Comparison of ENCODE assay signal across 1 cellular context in genomic region chr4:1566838-1567518, GRCh38.
A peak's percentile ranks its signal among the peaks of the same experiment; 100 is the strongest.
TF ChIP-seq lines count a peak whose summit lies in the region.

No MANE protein-coding gene starts in this region.

TF ChIP-seq in K562, 482 proteins besides CTCF, POLR2A, EP300 and RAD21 (continued from another document):
- TF ChIP-seq, protein P1, sequence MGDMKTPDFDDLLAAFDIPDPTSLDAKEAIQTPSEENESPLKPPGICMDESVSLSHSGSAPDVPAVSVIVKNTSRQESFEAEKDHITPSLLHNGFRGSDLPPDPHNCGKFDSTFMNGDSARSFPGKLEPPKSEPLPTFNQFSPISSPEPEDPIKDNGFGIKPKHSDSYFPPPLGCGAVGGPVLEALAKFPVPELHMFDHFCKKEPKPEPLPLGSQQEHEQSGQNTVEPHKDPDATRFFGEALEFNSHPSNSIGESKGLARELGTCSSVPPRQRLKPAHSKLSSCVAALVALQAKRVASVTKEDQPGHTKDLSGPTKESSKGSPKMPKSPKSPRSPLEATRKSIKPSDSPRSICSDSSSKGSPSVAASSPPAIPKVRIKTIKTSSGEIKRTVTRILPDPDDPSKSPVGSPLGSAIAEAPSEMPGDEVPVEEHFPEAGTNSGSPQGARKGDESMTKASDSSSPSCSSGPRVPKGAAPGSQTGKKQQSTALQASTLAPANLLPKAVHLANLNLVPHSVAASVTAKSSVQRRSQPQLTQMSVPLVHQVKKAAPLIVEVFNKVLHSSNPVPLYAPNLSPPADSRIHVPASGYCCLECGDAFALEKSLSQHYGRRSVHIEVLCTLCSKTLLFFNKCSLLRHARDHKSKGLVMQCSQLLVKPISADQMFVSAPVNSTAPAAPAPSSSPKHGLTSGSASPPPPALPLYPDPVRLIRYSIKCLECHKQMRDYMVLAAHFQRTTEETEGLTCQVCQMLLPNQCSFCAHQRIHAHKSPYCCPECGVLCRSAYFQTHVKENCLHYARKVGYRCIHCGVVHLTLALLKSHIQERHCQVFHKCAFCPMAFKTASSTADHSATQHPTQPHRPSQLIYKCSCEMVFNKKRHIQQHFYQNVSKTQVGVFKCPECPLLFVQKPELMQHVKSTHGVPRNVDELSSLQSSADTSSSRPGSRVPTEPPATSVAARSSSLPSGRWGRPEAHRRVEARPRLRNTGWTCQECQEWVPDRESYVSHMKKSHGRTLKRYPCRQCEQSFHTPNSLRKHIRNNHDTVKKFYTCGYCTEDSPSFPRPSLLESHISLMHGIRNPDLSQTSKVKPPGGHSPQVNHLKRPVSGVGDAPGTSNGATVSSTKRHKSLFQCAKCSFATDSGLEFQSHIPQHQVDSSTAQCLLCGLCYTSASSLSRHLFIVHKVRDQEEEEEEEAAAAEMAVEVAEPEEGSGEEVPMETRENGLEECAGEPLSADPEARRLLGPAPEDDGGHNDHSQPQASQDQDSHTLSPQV (IDR thresholded peaks at IDR 0.05), result no peak
- TF ChIP-seq ZNF511 (CRISPR knock-in tag; IDR thresholded peaks at IDR 0.05), result 0 out of 2 replicates have a peak, but pooled peaks have one; percentile 42
- TF ChIP-seq JUN (IDR thresholded peaks at IDR 0.05; ENCODE audit: borderline replicate concordance, low read depth, low read length), result no peak
- TF ChIP-seq JUN (CRISPR knock-in tag; IDR thresholded peaks at IDR 0.05; ENCODE audit: borderline replicate concordance), result no peak
- TF ChIP-seq POU5F1 (IDR thresholded peaks at IDR 0.05; ENCODE audit: borderline replicate concordance, low read depth, low read length, partially characterized antibody), result no peak
- TF ChIP-seq FOXJ2 (tag; IDR thresholded peaks at IDR 0.05), result no peak
- 0 out of 2 replicates have a peak, but pooled peaks have one; percentile 15 for TF ChIP-seq USF1 (CRISPR knock-in tag; IDR thresholded peaks at IDR 0.05)
- TF ChIP-seq SP1 (CRISPR knock-in tag; IDR thresholded peaks at IDR 0.05), result peak; percentile 78
- TF ChIP-seq, protein P2, sequence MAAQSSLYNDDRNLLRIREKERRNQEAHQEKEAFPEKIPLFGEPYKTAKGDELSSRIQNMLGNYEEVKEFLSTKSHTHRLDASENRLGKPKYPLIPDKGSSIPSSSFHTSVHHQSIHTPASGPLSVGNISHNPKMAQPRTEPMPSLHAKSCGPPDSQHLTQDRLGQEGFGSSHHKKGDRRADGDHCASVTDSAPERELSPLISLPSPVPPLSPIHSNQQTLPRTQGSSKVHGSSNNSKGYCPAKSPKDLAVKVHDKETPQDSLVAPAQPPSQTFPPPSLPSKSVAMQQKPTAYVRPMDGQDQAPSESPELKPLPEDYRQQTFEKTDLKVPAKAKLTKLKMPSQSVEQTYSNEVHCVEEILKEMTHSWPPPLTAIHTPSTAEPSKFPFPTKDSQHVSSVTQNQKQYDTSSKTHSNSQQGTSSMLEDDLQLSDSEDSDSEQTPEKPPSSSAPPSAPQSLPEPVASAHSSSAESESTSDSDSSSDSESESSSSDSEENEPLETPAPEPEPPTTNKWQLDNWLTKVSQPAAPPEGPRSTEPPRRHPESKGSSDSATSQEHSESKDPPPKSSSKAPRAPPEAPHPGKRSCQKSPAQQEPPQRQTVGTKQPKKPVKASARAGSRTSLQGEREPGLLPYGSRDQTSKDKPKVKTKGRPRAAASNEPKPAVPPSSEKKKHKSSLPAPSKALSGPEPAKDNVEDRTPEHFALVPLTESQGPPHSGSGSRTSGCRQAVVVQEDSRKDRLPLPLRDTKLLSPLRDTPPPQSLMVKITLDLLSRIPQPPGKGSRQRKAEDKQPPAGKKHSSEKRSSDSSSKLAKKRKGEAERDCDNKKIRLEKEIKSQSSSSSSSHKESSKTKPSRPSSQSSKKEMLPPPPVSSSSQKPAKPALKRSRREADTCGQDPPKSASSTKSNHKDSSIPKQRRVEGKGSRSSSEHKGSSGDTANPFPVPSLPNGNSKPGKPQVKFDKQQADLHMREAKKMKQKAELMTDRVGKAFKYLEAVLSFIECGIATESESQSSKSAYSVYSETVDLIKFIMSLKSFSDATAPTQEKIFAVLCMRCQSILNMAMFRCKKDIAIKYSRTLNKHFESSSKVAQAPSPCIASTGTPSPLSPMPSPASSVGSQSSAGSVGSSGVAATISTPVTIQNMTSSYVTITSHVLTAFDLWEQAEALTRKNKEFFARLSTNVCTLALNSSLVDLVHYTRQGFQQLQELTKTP (IDR thresholded peaks at IDR 0.05; ENCODE audit: low read depth in 1 of 2, partially characterized antibody in 2 of 2), result no peak
- TF ChIP-seq ZNF124 (CRISPR knock-in tag; IDR thresholded peaks at IDR 0.05), result no peak
- no peak for TF ChIP-seq ZNF780A (CRISPR knock-in tag; IDR thresholded peaks at IDR 0.05)
